In the genomic region with DNA sequence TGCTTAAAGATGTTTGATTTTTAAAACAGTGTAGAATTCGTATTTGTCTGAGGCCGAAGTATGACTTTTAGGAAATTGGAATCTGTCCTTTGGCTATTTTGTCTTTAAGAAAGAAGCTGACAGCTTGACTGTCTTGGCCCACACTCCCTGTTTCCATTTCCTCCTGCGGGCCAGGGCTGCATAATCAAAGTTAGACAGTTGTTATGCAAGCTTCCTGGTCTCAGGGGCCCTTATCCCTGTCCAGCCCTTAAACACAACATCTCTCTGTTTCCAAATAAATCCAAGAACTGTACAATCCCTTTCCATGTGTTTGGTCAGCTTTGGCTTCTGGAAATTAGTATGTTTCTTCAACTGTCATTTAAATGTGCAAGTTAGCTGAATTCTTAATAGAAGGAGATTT, we compare ENCODE assay signal across 10 cellular contexts. TPM values are rescaled to one million over a fixed set of nuclear protein-coding genes. Genes with fewer than 3 reads are reported as not detected.
DNase-seq lines count a peak whose midpoint lies in the region; ATAC-seq, FAIRE-seq and TF ChIP-seq lines count a peak whose summit lies in the region.
"Had no signal": no experiment of that assay in that cellular context is flagged by ENCODE, and none has a peak within 500 bp of the region (broad histone marks: within the 10 kb centered on the region; RNA-seq: fewer than 3 reads in every experiment).

No MANE protein-coding gene starts in this region.

- H2AFZ ChIP-seq in endothelial cell of umbilical vein (ENCODE audit: low read depth, low read length) = no peak overlapping the region

- H3K4me1 ChIP-seq in endothelial cell of umbilical vein (ENCODE audit: control insufficient read depth, extremely low read depth, insufficient read depth, low read length) (peaks cover 3% of the 10 kb centered on the region), lung (ENCODE audit: control insufficient read depth in 2 of 2, insufficient read depth in 2 of 2, low read length in 2 of 2) (peaks cover 0 to 1% of the 10 kb centered on the region in 2 donors), testis (no peaks in the 10 kb centered on the region)

- no peak overlapping the region for H3K27ac ChIP-seq in endothelial cell of umbilical vein (ENCODE audit: insufficient read depth, low read depth, low read length)
- H3K27ac ChIP-seq in lung (ENCODE audit: low read depth in 1 of 2, low read length in 1 of 2) = no peak overlapping the region
- H3K27ac ChIP-seq in testis = no peak overlapping the region

- 6 to 23% methylated on average over 3 of the region's 3 CpGs for WGBS in lung, 2 donors
- WGBS in testis, 2 donors = 36 to 45% methylated on average over 3 of the region's 3 CpGs

- FAIRE-seq in endothelial cell of umbilical vein (lab: Jason Lieb, UNC) = peak; percentile 79

- POLR2A ChIA-PET in endothelial cell of umbilical vein (lab: Charles Lee) = interaction anchor here (0.6 kb wide), 2 partner anchors 278 to 566 kb away, joined by 4 to 7 read pairs; no protein-coding TSS in a partner anchor

- TF ChIP-seq POLR2A in NB4 (IDR thresholded peaks at IDR 0.05; ENCODE audit: extremely low read depth, insufficient read length) (no peak), endothelial cell of umbilical vein (IDR thresholded peaks at IDR 0.05; ENCODE audit: low read depth, low read length) (no peak), testis (IDR thresholded peaks at IDR 0.05) (no peak)

- no peaks in the 10 kb centered on the region for H3K9me1 ChIP-seq in endothelial cell of umbilical vein (replicated peaks; ENCODE audit: control insufficient read depth, extremely low read depth, insufficient read depth, low read length)

- CTCF ChIA-PET in endothelial cell of umbilical vein (lab: Charles Lee) = interaction anchor here (1.4 kb wide), 1 partner anchor 44 kb away, joined by 3 read pairs; no protein-coding TSS in a partner anchor

- BruUV-seq in endothelial cell of umbilical vein (replicated peaks; lab: Mats Ljungman, UMichigan) = no TSS peak

- H3K27me3 ChIP-seq in endothelial cell of umbilical vein (ENCODE audit: control insufficient read depth in 2 of 2, insufficient read depth in 2 of 2, low read length in 2 of 2) = no peaks in the 10 kb centered on the region
- no peaks in the 10 kb centered on the region for H3K27me3 ChIP-seq in lung (ENCODE audit: control insufficient read depth, insufficient read depth)
- no peaks in the 10 kb centered on the region for H3K27me3 ChIP-seq in testis

- no peaks in the 10 kb centered on the region for H3K36me3 ChIP-seq in endothelial cell of umbilical vein (ENCODE audit: control insufficient read depth in 2 of 2, extremely low read depth in 1 of 2, insufficient read depth in 2 of 2, low read length in 2 of 2)
- no peaks in the 10 kb centered on the region for H3K36me3 ChIP-seq in lung (ENCODE audit: control insufficient read depth in 2 of 2, insufficient read depth in 2 of 2, low read length in 2 of 2)
- no peaks in the 10 kb centered on the region for H3K36me3 ChIP-seq in testis (ENCODE audit: low read depth, missing control alignments)

- H3K79me2 ChIP-seq in endothelial cell of umbilical vein (ENCODE audit: control insufficient read depth, insufficient read depth, low read length) = no peaks in the 10 kb centered on the region

- H3K4me2 ChIP-seq in endothelial cell of umbilical vein (ENCODE audit: insufficient read depth, low read length) = no peak overlapping the region

- TF ChIP-seq CTCF in NB4 (IDR thresholded peaks at IDR 0.05; ENCODE audit: low read depth, low read length) (no peak), endothelial cell of umbilical vein (IDR thresholded peaks at IDR 0.05; ENCODE audit: extremely low read depth in 1 of 2, insufficient read depth in 1 of 2, low read depth in 1 of 2, low read length in 2 of 2) (no peak), lung (IDR thresholded peaks at IDR 0.05; ENCODE audit: control extremely low read depth, extremely low read depth) (no peak), testis (IDR thresholded peaks at IDR 0.05) (no peak)

- H3K9me3 ChIP-seq in endothelial cell of umbilical vein (replicated peaks; ENCODE audit: control insufficient read depth, insufficient read depth, low read length) (no peaks in the 10 kb centered on the region), lung (ENCODE audit: control insufficient read depth in 2 of 2, insufficient read depth in 1 of 2, low read length in 1 of 2) (no peaks in the 10 kb centered on the region), testis (no peaks in the 10 kb centered on the region)

- H4K20me1 ChIP-seq in endothelial cell of umbilical vein (replicated peaks; ENCODE audit: control insufficient read depth, extremely low read depth, insufficient read depth, low read length) = no peaks in the 10 kb centered on the region

- DNase-seq in NB4 (ENCODE audit: low read depth) (peak; percentile 22), endothelial cell of umbilical vein (ENCODE audit: low read depth, low spot score) (peak; percentile 92), lung (ENCODE audit: low spot score) (no peak), testis (peak; percentile 72), retina (no peak)
- DNase-seq: NCI-H526 had no signal

- peak; percentile 69 for ATAC-seq in lung (ENCODE audit: insufficient read depth, low FRiP score)
- ATAC-seq in HG03139 (IDR thresholded peaks at IDR 0.05; ENCODE audit: unreplicated experiment) = no peak
- no peak for ATAC-seq in HG03342 (IDR thresholded peaks at IDR 0.05; ENCODE audit: unreplicated experiment)
- ATAC-seq in GM19397 (IDR thresholded peaks at IDR 0.05; ENCODE audit: unreplicated experiment) = no peak

- intact Hi-C loops in endothelial cell of umbilical vein (cut with micrococcal nuclease) (no loop called here), testis (cut with DNase I; ENCODE audit: low total_unique reads) (no loop called here)

- H3K4me3 ChIP-seq in NB4 (ENCODE audit: low read depth, low read length) = no peak overlapping the region
- no peak overlapping the region for H3K4me3 ChIP-seq in endothelial cell of umbilical vein (replicated peaks in 1 of 3; ENCODE audit: insufficient read depth in 1 of 3, low read depth in 1 of 3, low read length in 3 of 3)
- no peak overlapping the region for H3K4me3 ChIP-seq in lung
- H3K4me3 ChIP-seq in testis = no peak overlapping the region

- H3K9ac ChIP-seq in endothelial cell of umbilical vein (replicated peaks; ENCODE audit: extremely low read depth, insufficient read depth, low read length) = no peak overlapping the region

- dilution Hi-C loops in endothelial cell of umbilical vein (cut with MboI; ENCODE audit: extremely low pct_ligation_motif_present, low sequenced_read_pairs) = no loop called here

TF ChIP-seq in endothelial cell of umbilical vein, 7 proteins besides CTCF, POLR2A, EP300 and RAD21:
- TF ChIP-seq MYC (IDR thresholded peaks at IDR 0.05; ENCODE audit: low read depth, low read length) (no peak), FOS (IDR thresholded peaks at IDR 0.05; ENCODE audit: borderline replicate concordance, insufficient read depth, low read length) (no peak), EZH2 (IDR thresholded peaks at IDR 0.05; ENCODE audit: borderline replicate concordance, low read depth, low read length, severe bottlenecking) (no peak), GATA2 (IDR thresholded peaks at IDR 0.05; ENCODE audit: insufficient read depth, insufficient read length, low read depth, low read length) (no peak), POLR2AphosphoS5 (IDR thresholded peaks at IDR 0.05; ENCODE audit: insufficient read depth, low read depth, low read length) (no peak), JUN (IDR thresholded peaks at IDR 0.05; ENCODE audit: borderline replicate concordance, insufficient read depth, insufficient read length, low read depth) (no peak)
- TF ChIP-seq, protein P1, sequence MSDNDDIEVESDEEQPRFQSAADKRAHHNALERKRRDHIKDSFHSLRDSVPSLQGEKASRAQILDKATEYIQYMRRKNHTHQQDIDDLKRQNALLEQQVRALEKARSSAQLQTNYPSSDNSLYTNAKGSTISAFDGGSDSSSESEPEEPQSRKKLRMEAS (IDR thresholded peaks at IDR 0.05; ENCODE audit: insufficient read depth, insufficient read length) = no peak

RNA-seq across cellular contexts. Expression of gene ECM2, which starts 54.6 kb away (rescaled TPM):
- total RNA-seq in endothelial cell of umbilical vein (not detected in 2 replicates), lung (10 to 100 TPM in 1 of 2 donors, 1 to 10 TPM in 1; 3.1 to 63.1 TPM), testis (10 to 100 TPM; 16.7 to 16.8 TPM)
- polyA plus RNA-seq in endothelial cell of umbilical vein (0.03 TPM in 2 replicates), lung (1 to 10 TPM in 1 of 2 donors, under 1 TPM in 1; 0.92 to 1.8 TPM), testis (ENCODE audit: insufficient read depth, low read depth, low replicate concordance) (26.9 TPM)
- 0.03 TPM in 1 of 2 replicates, not detected in the other for polyA plus RNA-seq in endothelial cell of umbilical vein (2011; cell fraction: cytosol; rRNA removed)
- polyA plus RNA-seq in endothelial cell of umbilical vein (2011; cell fraction: nucleus; rRNA removed) = not detected in 2 replicates
- not detected in 2 replicates for polyA plus RNA-seq in endothelial cell of umbilical vein (2012)
- not detected in 2 replicates for polyA minus RNA-seq in endothelial cell of umbilical vein
- polyA minus RNA-seq in endothelial cell of umbilical vein (2011; cell fraction: cytosol; rRNA and poly(A)+ RNA removed) = 0.51 TPM
- polyA minus RNA-seq in endothelial cell of umbilical vein (2011; cell fraction: nucleus; rRNA and poly(A)+ RNA removed) = not detected in 2 replicates
- polyA plus RNA-seq: IgD-negative memory B cell had no signal

Comparison
In these comparisons a context has a peak if more than half of its experiments do, and no peak if none do; other contexts are left out.
1. DNase-seq: peak in NB4 (single experiment), endothelial cell of umbilical vein (single experiment) and testis (single experiment); none in lung (single experiment) and retina (single experiment).